In genomic region chr4:53484911-53485459, GRCh38 we compare ENCODE assay signal across 13 cellular contexts.
"Had no signal": no experiment of that assay in that cellular context is flagged by ENCODE, and none has a peak within 500 bp of the region (broad histone marks: within the 10 kb centered on the region; RNA-seq: fewer than 3 reads in every experiment).

No MANE protein-coding gene starts in this region.

- H3K4me1 ChIP-seq: breast epithelium, left lung had no signal

- H3K9me3 ChIP-seq: breast epithelium, left lung had no signal

- H3K27me3 ChIP-seq: breast epithelium, left lung had no signal

- H3K36me3 ChIP-seq: breast epithelium, left lung had no signal

- ATAC-seq: activated CD4-positive, CD25-positive, alpha-beta regulatory T cell treated with anti-CD3 and anti-CD28 coated beads, Interleukin-2, amount 50 U/mL, for 24 hours; activated CD8-positive, alpha-beta memory T cell treated with anti-CD3 and anti-CD28 coated beads, Interleukin-2, amount 10 ng/mL, durations not matched to agents 7 days and 5 days; activated naive CD4-positive, alpha-beta T cell treated with anti-CD3 and anti-CD28 coated beads, Interleukin-2, amount 50 U/mL, for 72 hours; left lung; stimulated activated naive CD8-positive, alpha-beta T cell treated with anti-CD3 and anti-CD28 coated beads, Interleukin-15, amount 100 ng/mL, for 72 hours had no signal

- DNase-seq: activated CD4-positive, alpha-beta T cell treated with anti-CD3 and anti-CD28 coated beads, Interleukin-2, amount 50 U/mL, for 4 hours; activated CD8-positive, alpha-beta memory T cell treated with anti-CD3 and anti-CD28 coated beads, Interleukin-2, amount 10 ng/mL, durations not matched to agents 7 days and 5 days; activated effector memory CD4-positive, alpha-beta T cell treated with anti-CD3 and anti-CD28 coated beads, Interleukin-2, amount 50 U/mL, for 16 hours; activated T-cell treated with anti-CD3 and anti-CD28 coated beads, Interleukin-2, amount 50 U/mL, for 24 hours; anterior cingulate cortex; left lung; mesendoderm; nephron progenitor cell; stimulated activated CD4-positive, alpha-beta T cell treated with anti-CD3 and anti-CD28 coated beads, Interleukin-4, amount 100 ng/mL, for 4 hours; stimulated activated naive CD8-positive, alpha-beta T cell treated with anti-CD3 and anti-CD28 coated beads, Interleukin-15, amount 100 ng/mL, for 72 hours had no signal

- H3K4me3 ChIP-seq: breast epithelium, left lung had no signal

- H3K27ac ChIP-seq: left lung had no signal
